ENCODE assay signal across 1 cellular context in genomic region chr13:27375686-27376326, GRCh38.
TF ChIP-seq lines count a peak whose summit lies in the region.

No MANE protein-coding gene starts in this region.

TF ChIP-seq in K562, 482 proteins besides CTCF, POLR2A, EP300 and RAD21 (continued from another document):
- TF ChIP-seq, protein P1, sequence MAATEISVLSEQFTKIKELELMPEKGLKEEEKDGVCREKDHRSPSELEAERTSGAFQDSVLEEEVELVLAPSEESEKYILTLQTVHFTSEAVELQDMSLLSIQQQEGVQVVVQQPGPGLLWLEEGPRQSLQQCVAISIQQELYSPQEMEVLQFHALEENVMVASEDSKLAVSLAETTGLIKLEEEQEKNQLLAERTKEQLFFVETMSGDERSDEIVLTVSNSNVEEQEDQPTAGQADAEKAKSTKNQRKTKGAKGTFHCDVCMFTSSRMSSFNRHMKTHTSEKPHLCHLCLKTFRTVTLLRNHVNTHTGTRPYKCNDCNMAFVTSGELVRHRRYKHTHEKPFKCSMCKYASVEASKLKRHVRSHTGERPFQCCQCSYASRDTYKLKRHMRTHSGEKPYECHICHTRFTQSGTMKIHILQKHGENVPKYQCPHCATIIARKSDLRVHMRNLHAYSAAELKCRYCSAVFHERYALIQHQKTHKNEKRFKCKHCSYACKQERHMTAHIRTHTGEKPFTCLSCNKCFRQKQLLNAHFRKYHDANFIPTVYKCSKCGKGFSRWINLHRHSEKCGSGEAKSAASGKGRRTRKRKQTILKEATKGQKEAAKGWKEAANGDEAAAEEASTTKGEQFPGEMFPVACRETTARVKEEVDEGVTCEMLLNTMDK (IDR thresholded peaks at IDR 0.05; ENCODE audit: borderline replicate concordance, insufficient read depth, low read depth, low read length, poor library complexity, severe bottlenecking), result peak; percentile 7
- TF ChIP-seq COPS2 (conservative IDR thresholded peaks at IDR 0.05) (no peak), FUS (optimal IDR thresholded peaks at IDR 0.05; ENCODE audit: low read depth, low read length) (no peak), SMC3 (conservative IDR thresholded peaks at IDR 0.05; ENCODE audit: insufficient read depth, low read depth, low read length) (0 out of 2 replicates have a peak, but pooled peaks have one; percentile 29), PHB (CRISPR knock-in tag; IDR thresholded peaks at IDR 0.05) (no peak)
